In genomic region chr18:54950221-54950620, GRCh38 we compare ENCODE assay signal across 12 cellular contexts. TPM values are rescaled to one million over a fixed set of nuclear protein-coding genes. Genes with fewer than 3 reads are reported as not detected.
DNase-seq lines count a peak whose midpoint lies in the region; ATAC-seq, FAIRE-seq and TF ChIP-seq lines count a peak whose summit lies in the region.
"Had no signal": no experiment of that assay in that cellular context is flagged by ENCODE, and none has a peak within 500 bp of the region (broad histone marks: within the 10 kb centered on the region; RNA-seq: fewer than 3 reads in every experiment).

No MANE protein-coding gene starts in this region.

- no peak for ATAC-seq in HG02623 (IDR thresholded peaks at IDR 0.05; ENCODE audit: unreplicated experiment)
- ATAC-seq in heart left ventricle = no peak
- ATAC-seq: CD8-positive, alpha-beta T cell had no signal

- H3K4me3 ChIP-seq in heart left ventricle = no peak overlapping the region

- FAIRE-seq in islet of Langerhans (lab: Jason Lieb, UNC) = peak; percentile 72

- no peaks in the 10 kb centered on the region for H3K36me3 ChIP-seq in heart left ventricle

- TF ChIP-seq POLR2A in heart left ventricle (IDR thresholded peaks at IDR 0.05) = no peak

- H3K4me1 ChIP-seq in heart left ventricle = peaks cover 0 to 22% (median 15%) of the 10 kb centered on the region in 12 donors

- H3K27ac ChIP-seq in heart left ventricle = no peak overlapping the region

- H3K27me3 ChIP-seq in heart left ventricle = no peaks in the 10 kb centered on the region

- H3K9me3 ChIP-seq in heart left ventricle = no peaks in the 10 kb centered on the region

- DNase-seq in COLO668 (lab: John Stamatoyannopoulos, UW; ENCODE audit: unreplicated experiment) (peak; percentile 42), NCI-H1092 (lab: John Stamatoyannopoulos, UW) (peak; percentile 8), RPMI8226 (peak; percentile 15), retina (no peak), heart left ventricle (no peak)
- no peak for DNase-seq in stimulated activated naive CD4-positive, alpha-beta T cell treated with Interleukin-2 at 50 U/mL for 16 hours (lab: John Stamatoyannopoulos, UW)
- DNase-seq: activated naive CD8-positive, alpha-beta T cell treated with anti-CD3 and anti-CD28 coated beads for 36 hours; CD8-positive, alpha-beta T cell; effector CD8-positive, alpha-beta T cell; Karpas-422 had no signal

- TF ChIP-seq CTCF in heart left ventricle (IDR thresholded peaks at IDR 0.05) = no peak

- 89 to 97% (median 95%) methylated on average over 7 of the region's 7 CpGs for WGBS in heart left ventricle, 4 donors

- intact Hi-C loops in heart left ventricle (cut with DNase I) = no loop called here

RNA-seq across cellular contexts. Expression of gene CCDC68, which starts 9.0 kb away (rescaled TPM):
- total RNA-seq in heart left ventricle = 10 to 100 TPM in 1 of 9 donors, 1 to 10 TPM in 8; 2.0 to 11.6 (median 4.2) TPM
- 1 to 10 TPM; 4.0 to 5.9 TPM for polyA plus RNA-seq in heart left ventricle
- total RNA-seq: activated naive CD8-positive, alpha-beta T cell treated with anti-CD3 and anti-CD28 coated beads for 36 hours; CD8-positive, alpha-beta T cell had no signal

Comparison
In these comparisons a context has a peak if more than half of its experiments do, and no peak if none do; other contexts are left out.
1. DNase-seq: peak in COLO668 (single experiment), NCI-H1092 (single experiment) and RPMI8226 (single experiment); none in retina (single experiment), heart left ventricle (0 of 5) and stimulated activated naive CD4-positive, alpha-beta T cell treated with Interleukin-2 at 50 U/mL for 16 hours (single experiment).